In the genomic region with DNA sequence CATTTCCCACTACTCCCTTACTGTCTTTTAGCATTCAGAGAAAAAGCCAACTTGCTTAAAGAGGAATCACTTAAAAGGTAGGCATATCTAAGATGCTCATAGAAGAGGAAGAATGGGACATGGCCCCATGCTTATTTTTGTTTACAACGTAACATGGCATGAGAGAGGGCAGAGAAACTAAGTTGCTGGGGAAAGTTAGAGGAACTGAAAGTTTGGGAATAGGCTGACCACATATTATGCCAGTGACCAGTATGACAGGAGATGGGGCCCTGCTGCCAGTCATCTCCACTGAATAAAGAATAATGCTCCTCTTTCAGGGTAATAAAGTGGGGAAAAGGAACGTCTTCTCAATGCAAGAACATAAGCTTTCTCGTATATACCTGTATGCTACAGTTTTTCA, we compare ENCODE assay signal across 9 cellular contexts. TPM values are rescaled to one million over a fixed set of nuclear protein-coding genes. Genes with fewer than 3 reads are reported as not detected.
A peak's percentile ranks its signal among the peaks of the same experiment; 100 is the strongest.
DNase-seq lines count a peak whose midpoint lies in the region; ATAC-seq, FAIRE-seq and TF ChIP-seq lines count a peak whose summit lies in the region.
"Had no signal": no experiment of that assay in that cellular context is flagged by ENCODE, and none has a peak within 500 bp of the region (broad histone marks: within the 10 kb centered on the region; RNA-seq: fewer than 3 reads in every experiment).

No MANE protein-coding gene starts in this region.

- H3K36me3 ChIP-seq in keratinocyte (ENCODE audit: control insufficient read depth in 2 of 2, extremely low read depth in 1 of 2, insufficient read depth in 2 of 2, low read length in 2 of 2) (no peaks in the 10 kb centered on the region), thoracic aorta (no peaks in the 10 kb centered on the region)

- no peaks in the 10 kb centered on the region for H3K9me3 Mint-ChIP-seq in activated T-cell treated with anti-CD3 and anti-CD28 coated beads, Interleukin-2, amount 50 U/mL, for 4 hours
- no peaks in the 10 kb centered on the region for H3K9me3 Mint-ChIP-seq in activated B cell treated with CpG ODN at 0.5 μM for 24 hours

- H3K9me1 ChIP-seq in keratinocyte (ENCODE audit: control insufficient read depth, extremely low read depth, insufficient read depth, low read length): no peaks in the 10 kb centered on the region

- TF ChIP-seq CTCF in activated B cell treated with CpG ODN at 0.5 μM for 24 hours (IDR thresholded peaks at IDR 0.05): no peak
- no peak for TF ChIP-seq CTCF in keratinocyte (optimal IDR thresholded peaks at IDR 0.05 in 1 of 3, IDR thresholded peaks at IDR 0.05 in 1 of 3, conservative IDR thresholded peaks at IDR 0.05 in 1 of 3; ENCODE audit: extremely low read depth in 1 of 3, insufficient read depth in 2 of 3, low read length in 3 of 3)
- no peak for TF ChIP-seq CTCF in thoracic aorta (IDR thresholded peaks at IDR 0.05)

- no peak for DNase-seq in activated T-cell treated with anti-CD3 and anti-CD28 coated beads, Interleukin-2, amount 50 U/mL, for 4 hours
- no peak for DNase-seq in activated T-cell treated with anti-CD3 and anti-CD28 coated beads, Interleukin-2, amount 50 U/mL, for 1 hour
- DNase-seq in activated B cell treated with CpG ODN at 0.5 μM for 24 hours (no peak), keratinocyte (ENCODE audit: low read depth, low spot score) (no peak), thoracic aorta (ENCODE audit: low spot score) (no peak), NCI-H187 treated with DMSO at 0.1 percent for 48 hours (lab: John Stamatoyannopoulos, UW) (no peak), DMS 273 treated with DMSO at 0.1 percent for 48 hours (lab: John Stamatoyannopoulos, UW) (no peak)
- DNase-seq: kidney had no signal

- H4K20me1 ChIP-seq in keratinocyte (ENCODE audit: control insufficient read depth, extremely low read depth, insufficient read depth, low read length): no peaks in the 10 kb centered on the region

- no peak for FAIRE-seq in keratinocyte (lab: Jason Lieb, UNC)
- FAIRE-seq: kidney had no signal

- H3K4me1 ChIP-seq in keratinocyte (ENCODE audit: control insufficient read depth, extremely low read depth, insufficient read depth, low read length) (peaks cover 44% of the 10 kb centered on the region), thoracic aorta (ENCODE audit: control insufficient read depth in 1 of 2, low read depth in 2 of 2) (peaks cover 13 to 47% of the 10 kb centered on the region in 2 donors)

- H3K27ac ChIP-seq in keratinocyte (ENCODE audit: control insufficient read depth, insufficient read depth, low read length) (no peak overlapping the region), thoracic aorta (no peak overlapping the region)

- intact Hi-C loops in activated B cell treated with CpG ODN at 0.5 μM for 24 hours (cut with micrococcal nuclease): loop anchor here (5.0 to 10.0 kb wide), 2 partner anchors 199 to 323 kb away; a partner anchor contains a TSS

- H3K9me3 ChIP-seq in keratinocyte (ENCODE audit: control insufficient read depth, low read depth, low read length): no peaks in the 10 kb centered on the region
- H3K9me3 ChIP-seq in thoracic aorta: no peaks in the 10 kb centered on the region

- H3K27me3 ChIP-seq in keratinocyte (ENCODE audit: control insufficient read depth, extremely low read depth, insufficient read depth, low read length): no peaks in the 10 kb centered on the region
- no peaks in the 10 kb centered on the region for H3K27me3 ChIP-seq in thoracic aorta (replicated peaks; ENCODE audit: insufficient read depth)

- H3K4me3 ChIP-seq in keratinocyte (ENCODE audit: control insufficient read depth in 2 of 3, extremely low read depth in 1 of 3, insufficient read depth in 2 of 3, low read depth in 1 of 3, low read length in 3 of 3): peak overlapping the region in 2 of 3 experiments; percentile 34 to 86
- peak overlapping the region; percentile 90 for H3K4me3 ChIP-seq in thoracic aorta

- H2AFZ ChIP-seq in keratinocyte (ENCODE audit: control insufficient read depth, low read length): no peak overlapping the region

- CTCF ChIA-PET in activated B cell treated with CpG ODN at 0.5 μM for 24 hours (lab: Charles Lee): no interaction called here

- ATAC-seq in activated T-cell treated with anti-CD3 and anti-CD28 coated beads, Interleukin-2, amount 50 U/mL, for 4 hours: no peak
- no peak for ATAC-seq in activated B cell treated with CpG ODN at 0.5 μM for 24 hours (ENCODE audit: low read depth)
- ATAC-seq in thoracic aorta (ENCODE audit: insufficient number of reproducible peaks, low FRiP score, low read depth): no peak
- ATAC-seq in HG03159 (IDR thresholded peaks at IDR 0.05; ENCODE audit: unreplicated experiment): no peak

- peaks cover 15% of the 10 kb centered on the region for H3K79me2 ChIP-seq in keratinocyte (ENCODE audit: control insufficient read depth, insufficient read depth, low read length)

- dilution Hi-C loops in keratinocyte (cut with MboI; ENCODE audit: extremely low pct_ligation_motif_present, low sequenced_read_pairs): no loop called here

- no peak overlapping the region for H3K9ac ChIP-seq in keratinocyte (ENCODE audit: control insufficient read depth, extremely low read depth, insufficient read depth, low read length)

- H3K27ac Mint-ChIP-seq in activated B cell treated with CpG ODN at 0.5 μM for 24 hours: no peak overlapping the region

- no peaks in the 10 kb centered on the region for H3K27me3 Mint-ChIP-seq in activated T-cell treated with anti-CD3 and anti-CD28 coated beads, Interleukin-2, amount 50 U/mL, for 4 hours (ENCODE audit: low read depth)
- H3K27me3 Mint-ChIP-seq in activated B cell treated with CpG ODN at 0.5 μM for 24 hours: peaks cover 14% of the 10 kb centered on the region

- no peaks in the 10 kb centered on the region for H3K36me3 Mint-ChIP-seq in activated T-cell treated with anti-CD3 and anti-CD28 coated beads, Interleukin-2, amount 50 U/mL, for 4 hours (ENCODE audit: insufficient read depth)
- peaks cover 4% of the 10 kb centered on the region for H3K36me3 Mint-ChIP-seq in activated B cell treated with CpG ODN at 0.5 μM for 24 hours (ENCODE audit: low read depth)

- H3K4me2 ChIP-seq in keratinocyte (ENCODE audit: control insufficient read depth, extremely low read depth, insufficient read depth, low read depth, low read length): peak overlapping the region; percentile 97

- peaks cover 67% of the 10 kb centered on the region for H3K4me1 Mint-ChIP-seq in activated T-cell treated with anti-CD3 and anti-CD28 coated beads, Interleukin-2, amount 50 U/mL, for 4 hours (ENCODE audit: low read depth)
- H3K4me1 Mint-ChIP-seq in activated B cell treated with CpG ODN at 0.5 μM for 24 hours: peaks cover 49% of the 10 kb centered on the region

- H3K4me3 Mint-ChIP-seq in activated T-cell treated with anti-CD3 and anti-CD28 coated beads, Interleukin-2, amount 50 U/mL, for 4 hours: peak overlapping the region; percentile 4
- H3K4me3 Mint-ChIP-seq in activated B cell treated with CpG ODN at 0.5 μM for 24 hours: peak overlapping the region; percentile 92

- POLR2A ChIA-PET in activated B cell treated with CpG ODN at 0.5 μM for 24 hours (lab: Charles Lee): interaction anchor here (0.7 to 3.2 kb wide), 2 partner anchors 11 to 16 kb away, joined by 3 to 21 read pairs; a partner anchor contains a TSS

RNA-seq across cellular contexts. Expression of a gene that starts 1.9 kb away (rescaled TPM):
- 1 to 10 TPM; 3.0 to 3.6 (median 3.1) TPM for total RNA-seq in activated T-cell treated with anti-CD3 and anti-CD28 coated beads, Interleukin-2, amount 50 U/mL, for 4 hours
- 8.5 and 10.2 TPM in 2 replicates for total RNA-seq in activated B cell treated with CpG ODN at 0.5 μM for 24 hours
- polyA plus RNA-seq in keratinocyte: 5.6 to 7.7 TPM (median 6.6 TPM) in 3 replicates
- 7.7 TPM for polyA plus RNA-seq in keratinocyte (2011; ENCODE audit: low read depth)
- 3.4 and 5.6 TPM in 2 replicates for polyA plus RNA-seq in keratinocyte (2011; cell fraction: cytosol; rRNA removed)
- polyA plus RNA-seq in keratinocyte (2011; cell fraction: nucleus; rRNA removed): 11.6 and 12.5 TPM in 2 replicates
- polyA plus RNA-seq in keratinocyte (2012; ENCODE audit: low replicate concordance): 5.6 and 8.8 TPM in 2 replicates
- polyA minus RNA-seq in keratinocyte: 6.1 to 7.7 TPM (median 6.7 TPM) in 3 replicates
- 8.2 TPM for polyA minus RNA-seq in keratinocyte (2011; cell fraction: cytosol; rRNA and poly(A)+ RNA removed)
- polyA minus RNA-seq in keratinocyte (2011; cell fraction: nucleus; rRNA and poly(A)+ RNA removed): 8.3 and 9.1 TPM in 2 replicates
- 1 to 10 TPM; 4.5 to 5.0 TPM for total RNA-seq in thoracic aorta

RNA-seq across cellular contexts. Expression of a gene that starts 2.3 kb away (rescaled TPM):
- total RNA-seq in activated T-cell treated with anti-CD3 and anti-CD28 coated beads, Interleukin-2, amount 50 U/mL, for 4 hours: under 1 TPM in 2 of 3 donors, not detected in 1; 0.30 to 0.50 TPM
- total RNA-seq in activated B cell treated with CpG ODN at 0.5 μM for 24 hours: 0.53 TPM in 1 of 2 replicates, not detected in the other
- 0.51 to 0.92 TPM (median 0.80 TPM) in 3 replicates for polyA plus RNA-seq in keratinocyte
- polyA plus RNA-seq in keratinocyte (2011; ENCODE audit: low read depth): 0.61 TPM
- 0.47 and 0.49 TPM in 2 replicates for polyA plus RNA-seq in keratinocyte (2011; cell fraction: cytosol; rRNA removed)
- 1.4 and 1.9 TPM in 2 replicates for polyA plus RNA-seq in keratinocyte (2011; cell fraction: nucleus; rRNA removed)
- polyA plus RNA-seq in keratinocyte (2012; ENCODE audit: low replicate concordance): 0.13 and 1.7 TPM in 2 replicates
- 1.2 to 3.2 TPM in 2 of 3 replicates, not detected in the other for polyA minus RNA-seq in keratinocyte
- polyA minus RNA-seq in keratinocyte (2011; cell fraction: cytosol; rRNA and poly(A)+ RNA removed): not detected
- polyA minus RNA-seq in keratinocyte (2011; cell fraction: nucleus; rRNA and poly(A)+ RNA removed): 1.1 and 2.2 TPM in 2 replicates
- total RNA-seq in thoracic aorta: 1 to 10 TPM; 1.8 to 2.4 TPM

RNA-seq across cellular contexts. Expression of a gene that starts 15.4 kb away (rescaled TPM):
- 10 to 100 TPM; 14.7 to 16.6 (median 16.2) TPM for total RNA-seq in activated T-cell treated with anti-CD3 and anti-CD28 coated beads, Interleukin-2, amount 50 U/mL, for 4 hours
- total RNA-seq in activated B cell treated with CpG ODN at 0.5 μM for 24 hours (12.3 and 14.7 TPM in 2 replicates), thoracic aorta (10 to 100 TPM; 22.5 to 46.2 TPM)
- 8.7 to 15.5 TPM (median 11.4 TPM) in 3 replicates for polyA plus RNA-seq in keratinocyte
- 36.7 TPM for polyA plus RNA-seq in keratinocyte (2011; ENCODE audit: low read depth)
- polyA plus RNA-seq in keratinocyte (2011; cell fraction: cytosol; rRNA removed): 11.6 and 12.3 TPM in 2 replicates
- polyA plus RNA-seq in keratinocyte (2011; cell fraction: nucleus; rRNA removed): 5.5 and 9.1 TPM in 2 replicates
- 11.4 and 19.8 TPM in 2 replicates for polyA plus RNA-seq in keratinocyte (2012; ENCODE audit: low replicate concordance)
- polyA minus RNA-seq in keratinocyte: 0.56 to 9.2 TPM (median 5.8 TPM) in 3 replicates
- polyA minus RNA-seq in keratinocyte (2011; cell fraction: cytosol; rRNA and poly(A)+ RNA removed): 12.7 TPM
- polyA minus RNA-seq in keratinocyte (2011; cell fraction: nucleus; rRNA and poly(A)+ RNA removed): 3.7 and 5.0 TPM in 2 replicates
